1 cellular context compared by ENCODE assay signal in genomic region chr1:161020573-161021167, GRCh38.
A peak's percentile ranks its signal among the peaks of the same experiment; 100 is the strongest.
TF ChIP-seq lines count a peak whose summit lies in the region.

TSS of gene F11R (minus strand) at chr1:161021152. CDS start at chr1:161021073, 79 bp downstream.

TF ChIP-seq in K562, 482 proteins besides CTCF, POLR2A, EP300 and RAD21 (continued from another document and continues in another):
- TF ChIP-seq MECOM (CRISPR knock-in tag; IDR thresholded peaks at IDR 0.05) (peak; percentile 24; the same call in 1 of the 2 replicates), HDAC2 (IDR thresholded peaks at IDR 0.05) (peak; percentile 71; the same call in 1 of the 2 replicates), CBX2 (IDR thresholded peaks at IDR 0.05; ENCODE audit: insufficient read depth, low read length, poor library complexity, severe bottlenecking) (no peak), NR4A1 (CRISPR knock-in tag; IDR thresholded peaks at IDR 0.05) (no peak), NR4A1 (tag; IDR thresholded peaks at IDR 0.05) (no peak), ZC3H8 (IDR thresholded peaks at IDR 0.05) (no peak), MBD1 (CRISPR knock-in tag; IDR thresholded peaks at IDR 0.05) (no peak), KLF16 (IDR thresholded peaks at IDR 0.05) (peak; percentile 85; the same call in 1 of the 2 replicates), RBM22 (IDR thresholded peaks at IDR 0.05; ENCODE audit: low read depth, low read length, poor library complexity, severe bottlenecking) (no peak), CSDE1 (IDR thresholded peaks at IDR 0.05) (no peak), SREBF1 (IDR thresholded peaks at IDR 0.05; ENCODE audit: borderline replicate concordance, low read depth, low read length) (no peak), TAF7 (tag; IDR thresholded peaks at IDR 0.05) (no peak), VEZF1 (CRISPR knock-in tag; IDR thresholded peaks at IDR 0.05) (peak; percentile 76), SMARCC2 (IDR thresholded peaks at IDR 0.05; ENCODE audit: low read depth) (peak; percentile 41; the same call in 1 of the 2 replicates), FOXJ2 (tag; IDR thresholded peaks at IDR 0.05) (no peak), MCM7 (IDR thresholded peaks at IDR 0.05) (no peak), GABPB2 (CRISPR knock-in tag; conservative IDR thresholded peaks at IDR 0.05) (no peak), SPI1 (IDR thresholded peaks at IDR 0.05; ENCODE audit: borderline replicate concordance, low read depth, low read length) (no peak), HMGXB4 (CRISPR knock-in tag; IDR thresholded peaks at IDR 0.05) (0 out of 2 replicates have a peak, but pooled peaks have one; percentile 72), MCM2 (IDR thresholded peaks at IDR 0.05; ENCODE audit: low read depth) (no peak), E4F1 (CRISPR knock-in tag; IDR thresholded peaks at IDR 0.05; ENCODE audit: borderline replicate concordance) (no peak), MITF (IDR thresholded peaks at IDR 0.05) (peak; percentile 29; the same call in 1 of the 2 replicates), GMEB1 (CRISPR knock-in tag; IDR thresholded peaks at IDR 0.05) (0 out of 2 replicates have a peak, but pooled peaks have one; percentile 23), TSC22D4 (tag; IDR thresholded peaks at IDR 0.05) (no peak), MAFG (tag; conservative IDR thresholded peaks at IDR 0.05) (no peak), ZNF445 (CRISPR knock-in tag; IDR thresholded peaks at IDR 0.05; ENCODE audit: low read depth) (no peak), CHD2 (IDR thresholded peaks at IDR 0.05; ENCODE audit: low read depth, low read length) (peak; percentile 63), ATF1 (CRISPR knock-in tag; IDR thresholded peaks at IDR 0.05) (no peak), ATF1 (tag; IDR thresholded peaks at IDR 0.05) (peak; percentile 51; the same call in 1 of the 2 replicates), PHB (CRISPR knock-in tag; IDR thresholded peaks at IDR 0.05) (no peak), ZBTB26 (CRISPR knock-in tag; IDR thresholded peaks at IDR 0.05) (0 out of 2 replicates have a peak, but pooled peaks have one; percentile 45), NCOA2 (IDR thresholded peaks at IDR 0.05; ENCODE audit: partially characterized antibody in 2 of 2) (no peak), ZNF253 (CRISPR knock-in tag; conservative IDR thresholded peaks at IDR 0.05) (no peak), E2F3 (CRISPR knock-in tag; IDR thresholded peaks at IDR 0.05) (no peak), BHLHE40 (IDR thresholded peaks at IDR 0.05; ENCODE audit: low read length) (0 out of 2 replicates have a peak, but pooled peaks have one; percentile 7), ZNF316 (IDR thresholded peaks at IDR 0.05) (no peak), MEF2A (IDR thresholded peaks at IDR 0.05; ENCODE audit: control insufficient read depth, low read depth, low read length) (peak; percentile 42; the same call in 1 of the 2 replicates), KLF6 (CRISPR knock-in tag; IDR thresholded peaks at IDR 0.05; ENCODE audit: borderline replicate concordance) (no peak), ZNF785 (CRISPR knock-in tag; IDR thresholded peaks at IDR 0.05) (no peak), TEAD2 (tag; IDR thresholded peaks at IDR 0.05) (no peak), NR1H2 (CRISPR knock-in tag; IDR thresholded peaks at IDR 0.05) (peak; percentile 60; the same call in 1 of the 2 replicates)
- TF ChIP-seq, protein P1, sequence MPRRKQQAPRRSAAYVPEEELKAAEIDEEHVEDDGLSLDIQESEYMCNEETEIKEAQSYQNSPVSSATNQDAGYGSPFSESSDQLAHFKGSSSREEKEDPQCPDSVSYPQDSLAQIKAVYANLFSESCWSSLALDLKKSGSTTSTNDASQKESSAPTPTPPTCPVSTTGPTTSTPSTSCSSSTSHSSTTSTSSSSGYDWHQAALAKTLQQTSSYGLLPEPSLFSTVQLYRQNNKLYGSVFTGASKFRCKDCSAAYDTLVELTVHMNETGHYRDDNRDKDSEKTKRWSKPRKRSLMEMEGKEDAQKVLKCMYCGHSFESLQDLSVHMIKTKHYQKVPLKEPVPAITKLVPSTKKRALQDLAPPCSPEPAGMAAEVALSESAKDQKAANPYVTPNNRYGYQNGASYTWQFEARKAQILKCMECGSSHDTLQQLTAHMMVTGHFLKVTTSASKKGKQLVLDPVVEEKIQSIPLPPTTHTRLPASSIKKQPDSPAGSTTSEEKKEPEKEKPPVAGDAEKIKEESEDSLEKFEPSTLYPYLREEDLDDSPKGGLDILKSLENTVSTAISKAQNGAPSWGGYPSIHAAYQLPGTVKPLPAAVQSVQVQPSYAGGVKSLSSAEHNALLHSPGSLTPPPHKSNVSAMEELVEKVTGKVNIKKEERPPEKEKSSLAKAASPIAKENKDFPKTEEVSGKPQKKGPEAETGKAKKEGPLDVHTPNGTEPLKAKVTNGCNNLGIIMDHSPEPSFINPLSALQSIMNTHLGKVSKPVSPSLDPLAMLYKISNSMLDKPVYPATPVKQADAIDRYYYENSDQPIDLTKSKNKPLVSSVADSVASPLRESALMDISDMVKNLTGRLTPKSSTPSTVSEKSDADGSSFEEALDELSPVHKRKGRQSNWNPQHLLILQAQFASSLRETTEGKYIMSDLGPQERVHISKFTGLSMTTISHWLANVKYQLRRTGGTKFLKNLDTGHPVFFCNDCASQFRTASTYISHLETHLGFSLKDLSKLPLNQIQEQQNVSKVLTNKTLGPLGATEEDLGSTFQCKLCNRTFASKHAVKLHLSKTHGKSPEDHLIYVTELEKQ (CRISPR knock-in tag; IDR thresholded peaks at IDR 0.05) = no peak
- TF ChIP-seq, protein P2, sequence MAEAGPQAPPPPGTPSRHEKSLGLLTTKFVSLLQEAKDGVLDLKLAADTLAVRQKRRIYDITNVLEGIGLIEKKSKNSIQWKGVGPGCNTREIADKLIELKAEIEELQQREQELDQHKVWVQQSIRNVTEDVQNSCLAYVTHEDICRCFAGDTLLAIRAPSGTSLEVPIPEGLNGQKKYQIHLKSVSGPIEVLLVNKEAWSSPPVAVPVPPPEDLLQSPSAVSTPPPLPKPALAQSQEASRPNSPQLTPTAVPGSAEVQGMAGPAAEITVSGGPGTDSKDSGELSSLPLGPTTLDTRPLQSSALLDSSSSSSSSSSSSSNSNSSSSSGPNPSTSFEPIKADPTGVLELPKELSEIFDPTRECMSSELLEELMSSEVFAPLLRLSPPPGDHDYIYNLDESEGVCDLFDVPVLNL (CRISPR knock-in tag; IDR thresholded peaks at IDR 0.05; ENCODE audit: low read depth) = no peak
- TF ChIP-seq, protein P3, sequence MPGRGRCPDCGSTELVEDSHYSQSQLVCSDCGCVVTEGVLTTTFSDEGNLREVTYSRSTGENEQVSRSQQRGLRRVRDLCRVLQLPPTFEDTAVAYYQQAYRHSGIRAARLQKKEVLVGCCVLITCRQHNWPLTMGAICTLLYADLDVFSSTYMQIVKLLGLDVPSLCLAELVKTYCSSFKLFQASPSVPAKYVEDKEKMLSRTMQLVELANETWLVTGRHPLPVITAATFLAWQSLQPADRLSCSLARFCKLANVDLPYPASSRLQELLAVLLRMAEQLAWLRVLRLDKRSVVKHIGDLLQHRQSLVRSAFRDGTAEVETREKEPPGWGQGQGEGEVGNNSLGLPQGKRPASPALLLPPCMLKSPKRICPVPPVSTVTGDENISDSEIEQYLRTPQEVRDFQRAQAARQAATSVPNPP (IDR thresholded peaks at IDR 0.05; ENCODE audit: borderline replicate concordance, insufficient read depth, insufficient read length) = no peak
- TF ChIP-seq, protein P4, sequence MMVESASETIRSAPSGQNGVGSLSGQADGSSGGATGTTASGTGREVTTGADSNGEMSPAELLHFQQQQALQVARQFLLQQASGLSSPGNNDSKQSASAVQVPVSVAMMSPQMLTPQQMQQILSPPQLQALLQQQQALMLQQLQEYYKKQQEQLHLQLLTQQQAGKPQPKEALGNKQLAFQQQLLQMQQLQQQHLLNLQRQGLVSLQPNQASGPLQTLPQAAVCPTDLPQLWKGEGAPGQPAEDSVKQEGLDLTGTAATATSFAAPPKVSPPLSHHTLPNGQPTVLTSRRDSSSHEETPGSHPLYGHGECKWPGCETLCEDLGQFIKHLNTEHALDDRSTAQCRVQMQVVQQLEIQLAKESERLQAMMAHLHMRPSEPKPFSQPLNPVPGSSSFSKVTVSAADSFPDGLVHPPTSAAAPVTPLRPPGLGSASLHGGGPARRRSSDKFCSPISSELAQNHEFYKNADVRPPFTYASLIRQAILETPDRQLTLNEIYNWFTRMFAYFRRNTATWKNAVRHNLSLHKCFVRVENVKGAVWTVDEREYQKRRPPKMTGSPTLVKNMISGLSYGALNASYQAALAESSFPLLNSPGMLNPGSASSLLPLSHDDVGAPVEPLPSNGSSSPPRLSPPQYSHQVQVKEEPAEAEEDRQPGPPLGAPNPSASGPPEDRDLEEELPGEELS (CRISPR knock-in tag; IDR thresholded peaks at IDR 0.05; ENCODE audit: borderline replicate concordance) = no peak
